ENCODE assay signal across 1 cellular context in genomic region chr10:102503264-102504178, GRCh38.
TF ChIP-seq lines count a peak whose summit lies in the region.

SUFU (plus strand) TSS chr10:102503972; CDS start chr10:102504153, 181 bp downstream.

TF ChIP-seq in HepG2, 621 proteins besides CTCF, POLR2A, EP300 and RAD21 (continued from another document and continues in another):
- TF ChIP-seq, protein P1, sequence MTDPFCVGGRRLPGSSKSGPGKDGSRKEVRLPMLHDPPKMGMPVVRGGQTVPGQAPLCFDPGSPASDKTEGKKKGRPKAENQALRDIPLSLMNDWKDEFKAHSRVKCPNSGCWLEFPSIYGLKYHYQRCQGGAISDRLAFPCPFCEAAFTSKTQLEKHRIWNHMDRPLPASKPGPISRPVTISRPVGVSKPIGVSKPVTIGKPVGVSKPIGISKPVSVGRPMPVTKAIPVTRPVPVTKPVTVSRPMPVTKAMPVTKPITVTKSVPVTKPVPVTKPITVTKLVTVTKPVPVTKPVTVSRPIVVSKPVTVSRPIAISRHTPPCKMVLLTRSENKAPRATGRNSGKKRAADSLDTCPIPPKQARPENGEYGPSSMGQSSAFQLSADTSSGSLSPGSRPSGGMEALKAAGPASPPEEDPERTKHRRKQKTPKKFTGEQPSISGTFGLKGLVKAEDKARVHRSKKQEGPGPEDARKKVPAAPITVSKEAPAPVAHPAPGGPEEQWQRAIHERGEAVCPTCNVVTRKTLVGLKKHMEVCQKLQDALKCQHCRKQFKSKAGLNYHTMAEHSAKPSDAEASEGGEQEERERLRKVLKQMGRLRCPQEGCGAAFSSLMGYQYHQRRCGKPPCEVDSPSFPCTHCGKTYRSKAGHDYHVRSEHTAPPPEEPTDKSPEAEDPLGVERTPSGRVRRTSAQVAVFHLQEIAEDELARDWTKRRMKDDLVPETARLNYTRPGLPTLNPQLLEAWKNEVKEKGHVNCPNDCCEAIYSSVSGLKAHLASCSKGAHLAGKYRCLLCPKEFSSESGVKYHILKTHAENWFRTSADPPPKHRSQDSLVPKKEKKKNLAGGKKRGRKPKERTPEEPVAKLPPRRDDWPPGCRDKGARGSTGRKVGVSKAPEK (CRISPR knock-in tag; IDR thresholded peaks at IDR 0.05; ENCODE audit: borderline replicate concordance), result no peak
- no peak for TF ChIP-seq ZNF296 (CRISPR knock-in tag; conservative IDR thresholded peaks at IDR 0.05)
- no peak for TF ChIP-seq XBP1 (CRISPR knock-in tag; IDR thresholded peaks at IDR 0.05)
- TF ChIP-seq ELF3 (CRISPR knock-in tag; IDR thresholded peaks at IDR 0.05), result peak; percentile 59; the same call in 1 of the 2 replicates
- no peak for TF ChIP-seq ZNF382 (CRISPR knock-in tag; IDR thresholded peaks at IDR 0.05; ENCODE audit: borderline replicate concordance)
- no peak for TF ChIP-seq RCOR2 (CRISPR knock-in tag; IDR thresholded peaks at IDR 0.05)
- no peak for TF ChIP-seq ZNF136 (CRISPR knock-in tag; IDR thresholded peaks at IDR 0.05; ENCODE audit: low read depth)
- no peak for TF ChIP-seq SSRP1 (CRISPR knock-in tag; IDR thresholded peaks at IDR 0.05)
- TF ChIP-seq ZNF800 (CRISPR knock-in tag; IDR thresholded peaks at IDR 0.05), result 0 out of 2 replicates have a peak, but pooled peaks have one; percentile 7
- no peak for TF ChIP-seq ZNF598 (CRISPR knock-in tag; IDR thresholded peaks at IDR 0.05; ENCODE audit: borderline replicate concordance)
- peak; percentile 84 for TF ChIP-seq ZFY (CRISPR knock-in tag; IDR thresholded peaks at IDR 0.05)
- TF ChIP-seq NR2F2 (IDR thresholded peaks at IDR 0.05; ENCODE audit: borderline replicate concordance, low read depth), result no peak
- TF ChIP-seq PHF20 (CRISPR knock-in tag; IDR thresholded peaks at IDR 0.05), result no peak
- TF ChIP-seq PRDM4 (CRISPR knock-in tag; IDR thresholded peaks at IDR 0.05; ENCODE audit: borderline replicate concordance), result no peak
- peak; percentile 56; the same call in 1 of the 3 replicates for TF ChIP-seq MXI1 (IDR thresholded peaks at IDR 0.05; ENCODE audit: borderline replicate concordance, low read depth, low read length)
- TF ChIP-seq, protein P2, sequence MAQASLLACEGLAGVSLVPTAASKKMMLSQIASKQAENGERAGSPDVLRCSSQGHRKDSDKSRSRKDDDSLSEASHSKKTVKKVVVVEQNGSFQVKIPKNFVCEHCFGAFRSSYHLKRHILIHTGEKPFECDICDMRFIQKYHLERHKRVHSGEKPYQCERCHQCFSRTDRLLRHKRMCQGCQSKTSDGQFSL (CRISPR knock-in tag; IDR thresholded peaks at IDR 0.05), result peak; percentile 19; the same call in 1 of the 2 replicates
- TF ChIP-seq ZNF724P (CRISPR knock-in tag; IDR thresholded peaks at IDR 0.05; ENCODE audit: borderline replicate concordance), result no peak
- TF ChIP-seq ZNF558 (CRISPR knock-in tag; IDR thresholded peaks at IDR 0.05; ENCODE audit: borderline replicate concordance), result no peak; the same call in 1 of the 2 replicates
- TF ChIP-seq DBP (CRISPR knock-in tag; IDR thresholded peaks at IDR 0.05; ENCODE audit: not compliant biosample characterization), result no peak
- TF ChIP-seq, protein P3, sequence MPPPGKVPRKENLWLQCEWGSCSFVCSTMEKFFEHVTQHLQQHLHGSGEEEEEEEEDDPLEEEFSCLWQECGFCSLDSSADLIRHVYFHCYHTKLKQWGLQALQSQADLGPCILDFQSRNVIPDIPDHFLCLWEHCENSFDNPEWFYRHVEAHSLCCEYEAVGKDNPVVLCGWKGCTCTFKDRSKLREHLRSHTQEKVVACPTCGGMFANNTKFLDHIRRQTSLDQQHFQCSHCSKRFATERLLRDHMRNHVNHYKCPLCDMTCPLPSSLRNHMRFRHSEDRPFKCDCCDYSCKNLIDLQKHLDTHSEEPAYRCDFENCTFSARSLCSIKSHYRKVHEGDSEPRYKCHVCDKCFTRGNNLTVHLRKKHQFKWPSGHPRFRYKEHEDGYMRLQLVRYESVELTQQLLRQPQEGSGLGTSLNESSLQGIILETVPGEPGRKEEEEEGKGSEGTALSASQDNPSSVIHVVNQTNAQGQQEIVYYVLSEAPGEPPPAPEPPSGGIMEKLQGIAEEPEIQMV (CRISPR knock-in tag; IDR thresholded peaks at IDR 0.05; ENCODE audit: low read depth), result no peak
- no peak for TF ChIP-seq EHMT2 (IDR thresholded peaks at IDR 0.05; ENCODE audit: borderline replicate concordance, low read depth, low read length)
- peak; percentile 60 for TF ChIP-seq IRF2 (CRISPR knock-in tag; IDR thresholded peaks at IDR 0.05)
- no peak for TF ChIP-seq IKZF4 (CRISPR knock-in tag; IDR thresholded peaks at IDR 0.05; ENCODE audit: borderline replicate concordance, low read depth, not compliant biosample characterization)
- no peak for TF ChIP-seq IRF1 (CRISPR knock-in tag; IDR thresholded peaks at IDR 0.05; ENCODE audit: low read depth)
- no peak for TF ChIP-seq SAFB2 (CRISPR knock-in tag; IDR thresholded peaks at IDR 0.05; ENCODE audit: borderline replicate concordance, low read depth)
- TF ChIP-seq, protein P4, sequence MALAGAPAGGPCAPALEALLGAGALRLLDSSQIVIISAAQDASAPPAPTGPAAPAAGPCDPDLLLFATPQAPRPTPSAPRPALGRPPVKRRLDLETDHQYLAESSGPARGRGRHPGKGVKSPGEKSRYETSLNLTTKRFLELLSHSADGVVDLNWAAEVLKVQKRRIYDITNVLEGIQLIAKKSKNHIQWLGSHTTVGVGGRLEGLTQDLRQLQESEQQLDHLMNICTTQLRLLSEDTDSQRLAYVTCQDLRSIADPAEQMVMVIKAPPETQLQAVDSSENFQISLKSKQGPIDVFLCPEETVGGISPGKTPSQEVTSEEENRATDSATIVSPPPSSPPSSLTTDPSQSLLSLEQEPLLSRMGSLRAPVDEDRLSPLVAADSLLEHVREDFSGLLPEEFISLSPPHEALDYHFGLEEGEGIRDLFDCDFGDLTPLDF (CRISPR knock-in tag; IDR thresholded peaks at IDR 0.05), result no peak
- TF ChIP-seq FOXJ3 (CRISPR knock-in tag; IDR thresholded peaks at IDR 0.05; ENCODE audit: borderline replicate concordance), result no peak
- no peak for TF ChIP-seq KDM2A (CRISPR knock-in tag; IDR thresholded peaks at IDR 0.05; ENCODE audit: borderline replicate concordance, low read depth)
- no peak for TF ChIP-seq ZNF646 (CRISPR knock-in tag; IDR thresholded peaks at IDR 0.05)
- no peak for TF ChIP-seq ZNF7 (CRISPR knock-in tag; IDR thresholded peaks at IDR 0.05)
- no peak for TF ChIP-seq SOX13 (IDR thresholded peaks at IDR 0.05)
- peak in 1 of 2 experiments; percentile 34; a peak in 2 of 4 replicates for TF ChIP-seq SOX13 (CRISPR knock-in tag; conservative IDR thresholded peaks at IDR 0.05 in 1 of 2, IDR thresholded peaks at IDR 0.05 in 1 of 2)
- no peak for TF ChIP-seq ZSCAN9 (CRISPR knock-in tag; IDR thresholded peaks at IDR 0.05; ENCODE audit: borderline replicate concordance)
- TF ChIP-seq MZF1 (CRISPR knock-in tag; IDR thresholded peaks at IDR 0.05; ENCODE audit: borderline replicate concordance), result no peak
- TF ChIP-seq ZNF567 (CRISPR knock-in tag; IDR thresholded peaks at IDR 0.05; ENCODE audit: borderline replicate concordance), result no peak
- TF ChIP-seq TCF12 (IDR thresholded peaks at IDR 0.05), result no peak
- TF ChIP-seq TCF12 (CRISPR knock-in tag; IDR thresholded peaks at IDR 0.05), result no peak
- TF ChIP-seq BCL6 (CRISPR knock-in tag; IDR thresholded peaks at IDR 0.05), result peak; percentile 27; the same call in 1 of the 2 replicates
- TF ChIP-seq STAT5B (CRISPR knock-in tag; IDR thresholded peaks at IDR 0.05), result no peak
- no peak for TF ChIP-seq KLF15 (CRISPR knock-in tag; IDR thresholded peaks at IDR 0.05; ENCODE audit: borderline replicate concordance)
- TF ChIP-seq GATAD2A (CRISPR knock-in tag; IDR thresholded peaks at IDR 0.05), result peak; percentile 45; the same call in 1 of the 2 replicates
- no peak for TF ChIP-seq NFE2L2 (IDR thresholded peaks at IDR 0.05; ENCODE audit: low read length)
- TF ChIP-seq GTF2F1 (IDR thresholded peaks at IDR 0.05; ENCODE audit: low read length), result no peak
- TF ChIP-seq CENPT (CRISPR knock-in tag; IDR thresholded peaks at IDR 0.05; ENCODE audit: low read depth), result no peak
